ENCODE assay signal across 8 cellular contexts in the genomic region with DNA sequence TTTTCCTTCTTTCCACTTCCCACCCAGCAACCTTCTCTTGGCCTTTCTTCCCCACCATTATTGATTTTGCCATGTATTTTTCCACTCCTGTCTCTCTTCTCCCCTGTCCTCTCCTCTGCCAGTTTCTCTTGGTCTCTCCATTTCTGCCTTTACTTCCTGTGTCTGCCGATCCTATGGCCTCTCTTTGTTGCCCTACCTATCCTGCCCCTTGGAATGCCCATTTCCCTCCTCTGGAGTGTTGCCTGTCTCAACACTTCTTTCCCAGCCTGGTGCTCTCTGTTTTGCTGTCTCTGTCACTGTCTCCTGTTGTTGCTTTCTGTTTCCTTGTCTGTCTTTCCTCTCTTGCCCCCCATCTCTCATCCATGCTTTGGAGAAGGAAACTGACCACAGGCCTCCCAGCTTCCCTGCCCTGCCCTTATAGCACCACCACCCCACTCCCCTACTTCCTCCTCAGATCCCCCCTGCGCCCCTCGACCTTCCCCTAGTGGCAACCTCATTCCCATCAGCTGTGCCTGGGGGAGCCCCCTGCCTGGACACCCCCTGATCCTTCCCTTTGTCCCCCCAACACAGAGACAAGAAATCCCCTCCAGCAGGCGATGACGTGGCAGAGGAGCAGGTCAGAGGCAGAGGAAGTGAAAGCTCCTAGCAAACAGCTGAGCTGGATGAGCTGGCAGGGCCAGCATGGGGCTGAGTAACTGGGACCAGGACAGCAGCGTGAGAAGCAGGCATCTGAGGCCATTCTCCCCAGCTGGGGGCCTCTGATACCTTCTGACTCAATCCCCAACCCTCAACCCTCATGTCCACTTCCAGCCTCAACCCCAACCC. TPM values are rescaled to one million over a fixed set of nuclear protein-coding genes. Genes with fewer than 3 reads are reported as not detected.
DNase-seq lines count a peak whose midpoint lies in the region; ATAC-seq, FAIRE-seq and TF ChIP-seq lines count a peak whose summit lies in the region.

No MANE protein-coding gene starts in this region.

- FAIRE-seq in HepG2 (lab: Jason Lieb, UNC), result no peak

- peak overlapping the region; percentile 34 for H3K27ac Mint-ChIP-seq in activated naive CD8-positive, alpha-beta T cell treated with anti-CD3 and anti-CD28 coated beads, Interleukin-2, amount 10 ng/mL, durations not matched to agents 7 days and 5 days
- H3K27ac Mint-ChIP-seq in WTC11 (no peak overlapping the region), immature natural killer cell (peak overlapping the region in 2 of 6 donors; percentile 26 to 49)

- no peaks in the 10 kb centered on the region for H3K9me3 ChIP-seq in HepG2 (ENCODE audit: low read length)

- H3K36me3 Mint-ChIP-seq in activated naive CD8-positive, alpha-beta T cell treated with anti-CD3 and anti-CD28 coated beads, Interleukin-2, amount 10 ng/mL, durations not matched to agents 7 days and 5 days, result no peaks in the 10 kb centered on the region
- H3K36me3 Mint-ChIP-seq in WTC11 (no peaks in the 10 kb centered on the region), immature natural killer cell (peaks cover 0 to 4% (median 0%) of the 10 kb centered on the region in 3 donors)

- peaks cover 7% of the 10 kb centered on the region for H3K4me1 Mint-ChIP-seq in activated naive CD8-positive, alpha-beta T cell treated with anti-CD3 and anti-CD28 coated beads, Interleukin-2, amount 10 ng/mL, durations not matched to agents 7 days and 5 days
- H3K4me1 Mint-ChIP-seq in WTC11 (peaks cover 29% of the 10 kb centered on the region), immature natural killer cell (no peaks in the 10 kb centered on the region)

- no peak for TF ChIP-seq RAD21 in HepG2 (CRISPR knock-in tag; IDR thresholded peaks at IDR 0.05)

- peaks cover 49% of the 10 kb centered on the region for H3K27me3 Mint-ChIP-seq in activated naive CD8-positive, alpha-beta T cell treated with anti-CD3 and anti-CD28 coated beads, Interleukin-2, amount 10 ng/mL, durations not matched to agents 7 days and 5 days
- H3K27me3 Mint-ChIP-seq in WTC11 (ENCODE audit: low read depth) (peaks cover 35% of the 10 kb centered on the region), immature natural killer cell (ENCODE audit: low read depth in 3 of 3) (peaks cover 1 to 21% (median 3%) of the 10 kb centered on the region in 3 donors)

- ATAC-seq in GM21390 (IDR thresholded peaks at IDR 0.05; ENCODE audit: unreplicated experiment), result peak; percentile 78
- ATAC-seq in activated naive CD8-positive, alpha-beta T cell treated with anti-CD3 and anti-CD28 coated beads, Interleukin-2, amount 10 ng/mL, durations not matched to agents 7 days and 5 days (ENCODE audit: low read depth), result peak; percentile 77
- ATAC-seq in HepG2, result peak; percentile 61; the same call in 2 of the 3 replicates
- ATAC-seq in WTC11, result no peak

- CTCF ChIA-PET in HepG2 (lab: Yijun Ruan, JAX; ENCODE audit: low intra/inter-chr PET ratio, low total read pairs) (no interaction called here), WTC11 (lab: Charles Lee) (interaction anchor here (1.8 to 1.9 kb wide), 2 partner anchors 16 to 50 kb away, joined by 7 to 10 read pairs; no protein-coding TSS in a partner anchor)

- intact Hi-C loops in HepG2 (cut with micrococcal nuclease; ENCODE audit: unreplicated experiment), result no loop called here

- no peaks in the 10 kb centered on the region for H4K20me1 ChIP-seq in HepG2 (ENCODE audit: insufficient read depth, low read length)

- POLR2A ChIA-PET in activated naive CD8-positive, alpha-beta T cell treated with anti-CD3 and anti-CD28 coated beads, Interleukin-2, amount 10 ng/mL, durations not matched to agents 7 days and 5 days (lab: Charles Lee), result no interaction called here
- POLR2A ChIA-PET in HepG2 (lab: Yijun Ruan, JAX) (no interaction called here), WTC11 (lab: Charles Lee) (no interaction called here)

- H3K4me3 Mint-ChIP-seq in activated naive CD8-positive, alpha-beta T cell treated with anti-CD3 and anti-CD28 coated beads, Interleukin-2, amount 10 ng/mL, durations not matched to agents 7 days and 5 days, result no peak overlapping the region
- H3K4me3 Mint-ChIP-seq in WTC11 (no peak overlapping the region), immature natural killer cell (no peak overlapping the region)

- peak overlapping the region; percentile 36 for H3K4me2 ChIP-seq in HepG2 (ENCODE audit: low read depth, low read length)

- TF ChIP-seq CTCF in HepG2 (CRISPR knock-in tag; IDR thresholded peaks at IDR 0.05), result no peak
- TF ChIP-seq CTCF in WTC11 (IDR thresholded peaks at IDR 0.05), result no peak

- in situ Hi-C loops in HepG2 (cut with HindIII; ENCODE audit: extremely low pct_ligation_motif_present, low pct_unique_long_range_greater_than_20kb), result no loop called here

- peaks cover 11 to 57% of the 10 kb centered on the region in 2 experiments; a peak in 4 of 5 replicates for H3K27me3 ChIP-seq in HepG2 (ENCODE audit: control insufficient read depth in 1 of 2, insufficient read depth in 2 of 2, low read length in 2 of 2)

- TF ChIP-seq EP300 in HepG2 (IDR thresholded peaks at IDR 0.05; ENCODE audit: low read depth in 2 of 2, low read length in 2 of 2) (no peak), HepG2 (CRISPR knock-in tag; IDR thresholded peaks at IDR 0.05; ENCODE audit: borderline replicate concordance) (no peak)

- WGBS in HepG2 (ENCODE audit: low lambda C conversion rate), result 12% methylated on average over 5 of the region's 6 CpGs

- H3K9me3 Mint-ChIP-seq in activated naive CD8-positive, alpha-beta T cell treated with anti-CD3 and anti-CD28 coated beads, Interleukin-2, amount 10 ng/mL, durations not matched to agents 7 days and 5 days, result no peaks in the 10 kb centered on the region
- H3K9me3 Mint-ChIP-seq in WTC11 (no peaks in the 10 kb centered on the region), immature natural killer cell (no peaks in the 10 kb centered on the region)

- no peaks in the 10 kb centered on the region for H3K4me1 ChIP-seq in HepG2 (ENCODE audit: insufficient read depth, low read length)

- no peaks in the 10 kb centered on the region for H3K79me2 ChIP-seq in HepG2 (ENCODE audit: insufficient read depth, low read length)

- 0 out of 2 replicates have a peak overlapping the region, but pooled peaks have one; percentile 22 for H3K9ac ChIP-seq in HepG2 (ENCODE audit: insufficient read depth, low read depth, low read length)

- peak; percentile 52 for DNase-seq in GM04503 (ENCODE audit: low read depth)
- DNase-seq in HPDE6-E6E7 (ENCODE audit: extremely low spot score), result peak; percentile 93
- DNase-seq in activated naive CD8-positive, alpha-beta T cell treated with anti-CD3 and anti-CD28 coated beads, Interleukin-2, amount 10 ng/mL, durations not matched to agents 7 days and 5 days, result no peak
- no peak for DNase-seq in HepG2 (ENCODE audit: low spot score)
- no peak for DNase-seq in WTC11 (ENCODE audit: low spot score)
- DNase-seq in immature natural killer cell, result no peak
- DNase-seq in NCI-H748 treated with DMSO at 0.1 percent for 48 hours (lab: John Stamatoyannopoulos, UW), result no peak

- TF ChIP-seq POLR2A in HepG2 (IDR thresholded peaks at IDR 0.05; ENCODE audit: insufficient read depth in 1 of 2, low read depth in 2 of 2, low read length in 2 of 2), result no peak

- no peaks in the 10 kb centered on the region for H3K36me3 ChIP-seq in HepG2 (replicated peaks in 1 of 2; ENCODE audit: control insufficient read depth in 1 of 2, insufficient read depth in 2 of 2, low read length in 2 of 2)

- H3K4me3 ChIP-seq in HepG2 (replicated peaks in 1 of 3; ENCODE audit: insufficient read depth in 1 of 3, low read depth in 2 of 3, low read length in 3 of 3), result peak overlapping the region in 1 of 3 experiments; percentile 6; a peak in 1 of 6 replicates

- no peak overlapping the region for H2AFZ ChIP-seq in HepG2 (ENCODE audit: low read length)

- no peak overlapping the region for H3K27ac ChIP-seq in HepG2 (ENCODE audit: extremely low read length, insufficient read depth, low read length)

- BruUV-seq in HepG2 (replicated peaks; lab: Mats Ljungman, UMichigan), result no TSS peak

RNA-seq across cellular contexts. Expression of a gene that starts 6.6 kb away (rescaled TPM):
- total RNA-seq in activated naive CD8-positive, alpha-beta T cell treated with anti-CD3 and anti-CD28 coated beads, Interleukin-2, amount 10 ng/mL, durations not matched to agents 7 days and 5 days, result not detected
- not detected in 2 replicates for total RNA-seq in HepG2 (2016; rRNA removed; fragmentation: Illumina TruSeq; extraction: Trizol)
- not detected in 2 replicates for total RNA-seq in HepG2 (2016; cell fraction: cytosol; rRNA removed; fragmentation: Illumina TruSeq; extraction: Trizol; ENCODE audit: low read depth)
- not detected in 2 replicates for total RNA-seq in HepG2 (2016; cell fraction: insoluble cytoplasmic fraction; rRNA removed; fragmentation: Illumina TruSeq; extraction: Trizol)
- total RNA-seq in HepG2 (2016; cell fraction: membrane; rRNA removed; fragmentation: Illumina TruSeq; extraction: Trizol), result not detected in 2 replicates
- total RNA-seq in HepG2 (2016; cell fraction: nucleus; rRNA removed; fragmentation: Illumina TruSeq; extraction: Trizol), result not detected in 2 replicates
- not detected in 2 replicates for polyA plus RNA-seq in HepG2 (2011; rRNA removed)
- not detected in 2 replicates for polyA plus RNA-seq in HepG2 (2011; cell fraction: cytosol; rRNA removed)
- polyA plus RNA-seq in HepG2 (2011; cell fraction: nucleus; rRNA removed), result not detected in 2 replicates
- polyA plus RNA-seq in HepG2 (2012), result not detected in 2 replicates
- polyA plus RNA-seq in HepG2 (2016; cell fraction: cytosol; fragmentation: Illumina TruSeq; extraction: Trizol; ENCODE audit: low read depth), result not detected in 2 replicates
- not detected in 2 replicates for polyA plus RNA-seq in HepG2 (2016; cell fraction: insoluble cytoplasmic fraction; fragmentation: Illumina TruSeq; extraction: Trizol; ENCODE audit: low read depth)
- polyA plus RNA-seq in HepG2 (2016; cell fraction: membrane; fragmentation: Illumina TruSeq; extraction: Trizol; ENCODE audit: low read depth), result not detected in 2 replicates
- not detected in 2 replicates for polyA plus RNA-seq in HepG2 (2016; cell fraction: nucleus; fragmentation: Illumina TruSeq; extraction: Trizol; ENCODE audit: insufficient read depth, low read depth)
- not detected in 2 replicates for polyA minus RNA-seq in HepG2 (2011; rRNA and poly(A)+ RNA removed; ENCODE audit: low replicate concordance)
- polyA minus RNA-seq in HepG2 (2011; cell fraction: cytosol; rRNA and poly(A)+ RNA removed), result not detected in 2 replicates
- polyA minus RNA-seq in HepG2 (2011; cell fraction: nucleus; rRNA and poly(A)+ RNA removed), result not detected in 2 replicates
- total RNA-seq in WTC11 (2021), result 0.13 to 0.30 TPM (median 0.25 TPM) in 3 replicates
- polyA plus RNA-seq in immature natural killer cell, result not detected

RNA-seq across cellular contexts. Expression of a gene that starts 32.0 kb away (rescaled TPM):
- total RNA-seq in activated naive CD8-positive, alpha-beta T cell treated with anti-CD3 and anti-CD28 coated beads, Interleukin-2, amount 10 ng/mL, durations not matched to agents 7 days and 5 days, result 10 to 100 TPM; 39.4 to 43.1 TPM
- total RNA-seq in HepG2 (2016; rRNA removed; fragmentation: Illumina TruSeq; extraction: Trizol) (5.8 and 8.5 TPM in 2 replicates), WTC11 (2021) (21.3 to 26.0 TPM (median 22.1 TPM) in 3 replicates)
- total RNA-seq in HepG2 (2016; cell fraction: cytosol; rRNA removed; fragmentation: Illumina TruSeq; extraction: Trizol; ENCODE audit: low read depth), result 0.81 and 1.4 TPM in 2 replicates
- 5.7 and 7.6 TPM in 2 replicates for total RNA-seq in HepG2 (2016; cell fraction: insoluble cytoplasmic fraction; rRNA removed; fragmentation: Illumina TruSeq; extraction: Trizol)
- 4.0 and 4.1 TPM in 2 replicates for total RNA-seq in HepG2 (2016; cell fraction: membrane; rRNA removed; fragmentation: Illumina TruSeq; extraction: Trizol)
- total RNA-seq in HepG2 (2016; cell fraction: nucleus; rRNA removed; fragmentation: Illumina TruSeq; extraction: Trizol), result 8.1 and 8.4 TPM in 2 replicates
- polyA plus RNA-seq in HepG2 (2011; rRNA removed) (4.2 and 4.6 TPM in 2 replicates), immature natural killer cell (10 to 100 TPM in 2 of 3 donors, 1 to 10 TPM in 1; 6.6 to 22.0 (median 20.5) TPM)
- 2.6 and 3.2 TPM in 2 replicates for polyA plus RNA-seq in HepG2 (2011; cell fraction: cytosol; rRNA removed)
- polyA plus RNA-seq in HepG2 (2011; cell fraction: nucleus; rRNA removed), result 4.0 and 5.1 TPM in 2 replicates
- polyA plus RNA-seq in HepG2 (2012), result 4.8 and 4.9 TPM in 2 replicates
- polyA plus RNA-seq in HepG2 (2016; cell fraction: cytosol; fragmentation: Illumina TruSeq; extraction: Trizol; ENCODE audit: low read depth), result 0.11 and 0.12 TPM in 2 replicates
- polyA plus RNA-seq in HepG2 (2016; cell fraction: insoluble cytoplasmic fraction; fragmentation: Illumina TruSeq; extraction: Trizol; ENCODE audit: low read depth), result 6.3 and 6.4 TPM in 2 replicates
- 0.88 and 1.1 TPM in 2 replicates for polyA plus RNA-seq in HepG2 (2016; cell fraction: membrane; fragmentation: Illumina TruSeq; extraction: Trizol; ENCODE audit: low read depth)
- 7.2 and 7.6 TPM in 2 replicates for polyA plus RNA-seq in HepG2 (2016; cell fraction: nucleus; fragmentation: Illumina TruSeq; extraction: Trizol; ENCODE audit: insufficient read depth, low read depth)
- polyA minus RNA-seq in HepG2 (2011; rRNA and poly(A)+ RNA removed; ENCODE audit: low replicate concordance), result 11.8 and 25.1 TPM in 2 replicates
- polyA minus RNA-seq in HepG2 (2011; cell fraction: cytosol; rRNA and poly(A)+ RNA removed), result 6.7 and 7.9 TPM in 2 replicates
- polyA minus RNA-seq in HepG2 (2011; cell fraction: nucleus; rRNA and poly(A)+ RNA removed), result 14.3 and 14.7 TPM in 2 replicates

Comparison
In these comparisons a context has a peak if more than half of its experiments do, and no peak if none do; other contexts are left out.
1. DNase-seq: peak in GM04503 (single experiment) and HPDE6-E6E7 (single experiment); none in activated naive CD8-positive, alpha-beta T cell treated with anti-CD3 and anti-CD28 coated beads, Interleukin-2, amount 10 ng/mL, durations not matched to agents 7 days and 5 days (single experiment), HepG2 (single experiment), WTC11 (single experiment), immature natural killer cell (0 of 3) and NCI-H748 treated with DMSO at 0.1 percent for 48 hours (single experiment).